In genomic region chr3:54123538-54124196, GRCh38 we compare ENCODE assay signal across 9 cellular contexts. TPM values are rescaled to one million over a fixed set of nuclear protein-coding genes. Genes with fewer than 3 reads are reported as not detected.
DNase-seq lines count a peak whose midpoint lies in the region; ATAC-seq and TF ChIP-seq lines count a peak whose summit lies in the region.
"Had no signal": no experiment of that assay in that cellular context is flagged by ENCODE, and none has a peak within 500 bp of the region (broad histone marks: within the 10 kb centered on the region; RNA-seq: fewer than 3 reads in every experiment).

No MANE protein-coding gene starts in this region.

- H3K4me3 ChIP-seq in coronary artery (peak overlapping the region; percentile 93), lower lobe of right lung (peak overlapping the region; percentile 51), upper lobe of right lung (peak overlapping the region; percentile 47)

- H3K36me3 Mint-ChIP-seq in activated naive CD4-positive, alpha-beta T cell treated with anti-CD3 and anti-CD28 coated beads, Interleukin-2, amount 50 U/mL, for 24 hours = no peaks in the 10 kb centered on the region

- intact Hi-C loops in lower lobe of right lung (cut with DNase I) = no loop called here
- intact Hi-C loops in upper lobe of right lung (cut with DNase I) = no loop called here

- H3K27ac Mint-ChIP-seq in activated naive CD4-positive, alpha-beta T cell treated with anti-CD3 and anti-CD28 coated beads, Interleukin-2, amount 50 U/mL, for 24 hours = no peak overlapping the region

- no peak for DNase-seq in activated naive CD4-positive, alpha-beta T cell treated with anti-CD3 and anti-CD28 coated beads, Interleukin-2, amount 50 U/mL, for 16 hours
- DNase-seq in coronary artery (ENCODE audit: low spot score) (no peak), lower lobe of right lung (no peak), upper lobe of right lung (no peak), HK-2 (ENCODE audit: unreplicated experiment) (no peak), NCI-H2081 treated with DMSO at 0.1 percent for 48 hours (lab: John Stamatoyannopoulos, UW) (no peak)
- DNase-seq: AML-193 had no signal

- ATAC-seq in lower lobe of right lung = no peak
- no peak for ATAC-seq in upper lobe of right lung
- no peak for ATAC-seq in GM19324 (IDR thresholded peaks at IDR 0.05; ENCODE audit: low FRiP score, unreplicated experiment)

- peaks cover 4% of the 10 kb centered on the region for H3K4me1 Mint-ChIP-seq in activated naive CD4-positive, alpha-beta T cell treated with anti-CD3 and anti-CD28 coated beads, Interleukin-2, amount 50 U/mL, for 24 hours

- peak overlapping the region; percentile 16 for H3K4me3 Mint-ChIP-seq in activated naive CD4-positive, alpha-beta T cell treated with anti-CD3 and anti-CD28 coated beads, Interleukin-2, amount 50 U/mL, for 24 hours

- peaks cover 12% of the 10 kb centered on the region for H3K4me1 ChIP-seq in lower lobe of right lung
- no peaks in the 10 kb centered on the region for H3K4me1 ChIP-seq in upper lobe of right lung

- TF ChIP-seq CTCF in coronary artery (IDR thresholded peaks at IDR 0.05) = no peak
- no peak for TF ChIP-seq CTCF in lower lobe of right lung (IDR thresholded peaks at IDR 0.05)
- no peak for TF ChIP-seq CTCF in upper lobe of right lung (IDR thresholded peaks at IDR 0.05)

- peaks cover 33% of the 10 kb centered on the region for H3K27me3 Mint-ChIP-seq in activated naive CD4-positive, alpha-beta T cell treated with anti-CD3 and anti-CD28 coated beads, Interleukin-2, amount 50 U/mL, for 24 hours

- H3K27ac ChIP-seq in coronary artery = peak overlapping the region; percentile 72 to 84
- H3K27ac ChIP-seq in lower lobe of right lung = no peak overlapping the region
- H3K27ac ChIP-seq in upper lobe of right lung = no peak overlapping the region

- H3K9me3 ChIP-seq in lower lobe of right lung (no peaks in the 10 kb centered on the region), upper lobe of right lung (no peaks in the 10 kb centered on the region)

- peaks cover 33% of the 10 kb centered on the region for H3K27me3 ChIP-seq in lower lobe of right lung (ENCODE audit: low read depth)
- H3K27me3 ChIP-seq in upper lobe of right lung = peaks cover 27% of the 10 kb centered on the region

- H3K36me3 ChIP-seq in lower lobe of right lung = no peaks in the 10 kb centered on the region
- H3K36me3 ChIP-seq in upper lobe of right lung = no peaks in the 10 kb centered on the region

- no peaks in the 10 kb centered on the region for H3K9me3 Mint-ChIP-seq in activated naive CD4-positive, alpha-beta T cell treated with anti-CD3 and anti-CD28 coated beads, Interleukin-2, amount 50 U/mL, for 24 hours

RNA-seq across cellular contexts. Expression of gene CACNA2D3, which starts 1.3 kb away (rescaled TPM):
- total RNA-seq in lower lobe of right lung (3.6 TPM), upper lobe of right lung (7.3 TPM)

Comparison
In these comparisons a context has a peak if more than half of its experiments do, and no peak if none do; other contexts are left out.
1. H3K27ac ChIP-seq: peak in coronary artery (2 of 2); none in lower lobe of right lung (single experiment) and upper lobe of right lung (single experiment).
2. Peak in every context shown above with its lines, with median percentiles within 50 percentile points of each other: H3K4me3 ChIP-seq.